In the genomic region with DNA sequence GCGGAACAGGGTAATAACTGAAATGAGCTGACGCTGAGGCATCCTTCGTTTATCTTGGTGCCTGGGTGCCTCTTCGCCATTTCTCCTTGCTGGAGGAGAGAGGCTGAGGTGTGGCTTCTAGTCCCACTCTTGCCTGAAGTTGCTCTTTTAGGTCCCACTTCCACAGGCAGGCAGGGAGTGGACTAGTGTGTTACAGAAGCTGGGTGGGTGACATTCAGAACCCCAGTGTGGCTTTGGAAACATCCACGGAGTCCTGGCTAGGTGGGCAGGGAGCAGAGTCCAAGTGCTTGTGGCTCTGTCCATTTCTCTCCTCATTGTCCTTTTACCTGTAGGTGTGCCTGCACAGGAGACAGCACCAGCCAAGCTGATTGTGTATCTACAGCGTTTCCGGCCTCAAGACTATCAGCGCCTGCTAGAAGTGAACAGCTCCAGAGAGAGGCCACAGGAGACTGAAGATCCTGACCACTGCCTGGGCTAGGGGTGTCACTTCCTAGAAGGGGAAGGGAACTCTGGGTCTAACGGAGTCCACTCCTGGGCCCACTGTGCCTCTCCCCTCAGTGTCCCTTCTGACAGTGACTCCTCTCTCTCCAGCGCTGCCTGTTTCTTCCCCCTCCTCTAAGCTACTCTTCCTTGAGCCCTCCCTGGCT, we compare ENCODE assay signal across 15 cellular contexts. TPM values are rescaled to one million over a fixed set of nuclear protein-coding genes. Genes with fewer than 3 reads are reported as not detected.
DNase-seq lines count a peak whose midpoint lies in the region; ATAC-seq, FAIRE-seq and TF ChIP-seq lines count a peak whose summit lies in the region.
"Had no signal": no experiment of that assay in that cellular context is flagged by ENCODE, and none has a peak within 500 bp of the region (broad histone marks: within the 10 kb centered on the region; RNA-seq: fewer than 3 reads in every experiment).

No MANE protein-coding gene starts in this region.

- in situ Hi-C loops in HepG2 (cut with HindIII; ENCODE audit: extremely low pct_ligation_motif_present, low pct_unique_long_range_greater_than_20kb): loop anchor here (5.0 kb wide), 2 partner anchors 76 to 236 kb away; partner anchors contain the start of gene PABPN1

- H3K27ac Mint-ChIP-seq in endodermal cell: peak overlapping the region; percentile 30

- peaks cover 36% of the 10 kb centered on the region for H3K36me3 Mint-ChIP-seq in endodermal cell (ENCODE audit: low read depth)

- H3K9ac ChIP-seq in HepG2 (ENCODE audit: insufficient read depth, low read depth, low read length) (no peak overlapping the region; the same call in 1 of the 2 replicates), endodermal cell (ENCODE audit: extremely low read depth, low read length, poor library complexity, severe bottlenecking) (no peak overlapping the region), smooth muscle cell (ENCODE audit: low read depth) (no peak overlapping the region)

- H3K36me3 ChIP-seq in HepG2 (replicated peaks in 1 of 2; ENCODE audit: control insufficient read depth in 1 of 2, insufficient read depth in 2 of 2, low read length in 2 of 2): peaks cover 34 to 44% of the 10 kb centered on the region in 2 experiments
- peaks cover 0 to 18% (median 0%) of the 10 kb centered on the region in 4 donors for H3K36me3 ChIP-seq in right lobe of liver
- peaks cover 56% of the 10 kb centered on the region for H3K36me3 ChIP-seq in endodermal cell (ENCODE audit: control insufficient read depth, insufficient read depth, low read length)
- no peaks in the 10 kb centered on the region for H3K36me3 ChIP-seq in smooth muscle cell (ENCODE audit: low read depth)
- H3K36me3 ChIP-seq: gastrocnemius medialis had no signal

- BruUV-seq in HepG2 (replicated peaks; lab: Mats Ljungman, UMichigan): no TSS peak

- H4K20me1 ChIP-seq in HepG2 (ENCODE audit: insufficient read depth, low read length) (peaks cover 13% of the 10 kb centered on the region; the same call in 1 of the 2 replicates), smooth muscle cell (ENCODE audit: low read depth) (no peaks in the 10 kb centered on the region)

- H3K4me3 ChIP-seq in HepG2 (replicated peaks in 1 of 3; ENCODE audit: insufficient read depth in 1 of 3, low read depth in 2 of 3, low read length in 3 of 3) (no peak overlapping the region), right lobe of liver (no peak overlapping the region), endodermal cell (ENCODE audit: low read length) (no peak overlapping the region), smooth muscle cell (no peak overlapping the region)
- H3K4me3 ChIP-seq: cardiac muscle cell, gastrocnemius medialis, mucosa of descending colon had no signal

- H3K79me2 ChIP-seq in HepG2 (ENCODE audit: insufficient read depth, low read length) (peaks cover 9% of the 10 kb centered on the region), smooth muscle cell (ENCODE audit: low read depth) (peaks cover 7% of the 10 kb centered on the region)

- no peak overlapping the region for H3K4me3 Mint-ChIP-seq in endodermal cell

- H3K9me3 ChIP-seq in HepG2 (ENCODE audit: low read length) (no peaks in the 10 kb centered on the region), right lobe of liver (no peaks in the 10 kb centered on the region), endodermal cell (ENCODE audit: control insufficient read depth, low read length) (no peaks in the 10 kb centered on the region), smooth muscle cell (replicated peaks; ENCODE audit: low read depth) (no peaks in the 10 kb centered on the region)
- H3K9me3 ChIP-seq: gastrocnemius medialis, mucosa of descending colon had no signal

- FAIRE-seq in HepG2 (lab: Jason Lieb, UNC): no peak
- FAIRE-seq: islet of Langerhans had no signal

- TF ChIP-seq CTCF in HepG2 (CRISPR knock-in tag; IDR thresholded peaks at IDR 0.05) (no peak), right lobe of liver (IDR thresholded peaks at IDR 0.05) (no peak), VCaP (conservative IDR thresholded peaks at IDR 0.05) (no peak), endodermal cell (conservative IDR thresholded peaks at IDR 0.05) (no peak), smooth muscle cell (IDR thresholded peaks at IDR 0.05; ENCODE audit: borderline replicate concordance, insufficient read depth, poor library complexity, severe bottlenecking) (no peak)

- CTCF ChIA-PET in HepG2 (lab: Yijun Ruan, JAX; ENCODE audit: low intra/inter-chr PET ratio, low total read pairs): interaction anchor here (0.7 to 10.9 kb wide), 6 partner anchors 9 to 230 kb away, joined by 3 to 275 read pairs (median 5); partner anchors contain the start of genes AP1G2 and NGDN

- POLR2A ChIA-PET in HepG2 (lab: Yijun Ruan, JAX): interaction anchor here (0.7 to 7.6 kb wide), 10 partner anchors 10 to 252 kb away, joined by 3 to 113 read pairs (median 6); partner anchors contain the start of genes AP1G2, BCL2L2, DHRS2 and PABPN1

- H3K4me2 ChIP-seq in HepG2 (ENCODE audit: low read depth, low read length): peak overlapping the region; percentile 10; the same call in 1 of the 2 replicates
- H3K4me2 ChIP-seq in smooth muscle cell: no peak overlapping the region

- intact Hi-C loops in HepG2 (cut with micrococcal nuclease; ENCODE audit: unreplicated experiment): loop anchor here (5.0 kb wide), 1 partner anchor 291 kb away; no protein-coding TSS in a partner anchor
- intact Hi-C loops in right lobe of liver (cut with DNase I): no loop called here
- intact Hi-C loops in left ventricle myocardium superior (cut with micrococcal nuclease): loop anchor here (5.0 kb wide), 1 partner anchor 81 kb away; no protein-coding TSS in a partner anchor
- intact Hi-C loops in Right ventricle myocardium inferior (cut with DNase I): loop anchor here (5.0 kb wide), 1 partner anchor 236 kb away; the partner anchor contains the start of gene PABPN1

- ATAC-seq in HepG2 (no peak), right lobe of liver (no peak), left ventricle myocardium superior (no peak), Right ventricle myocardium inferior (no peak)
- ATAC-seq: gastrocnemius medialis, mucosa of descending colon had no signal

- no peak for TF ChIP-seq EP300 in HepG2 (IDR thresholded peaks at IDR 0.05; ENCODE audit: low read depth in 2 of 2, low read length in 2 of 2)
- TF ChIP-seq EP300 in HepG2 (CRISPR knock-in tag; IDR thresholded peaks at IDR 0.05; ENCODE audit: borderline replicate concordance): peak; percentile 21; the same call in 1 of the 2 replicates

- no peaks in the 10 kb centered on the region; a peak in 1 of 5 replicates for H3K27me3 ChIP-seq in HepG2 (ENCODE audit: control insufficient read depth in 1 of 2, insufficient read depth in 2 of 2, low read length in 2 of 2)
- no peaks in the 10 kb centered on the region for H3K27me3 ChIP-seq in right lobe of liver
- no peaks in the 10 kb centered on the region for H3K27me3 ChIP-seq in endodermal cell (ENCODE audit: control insufficient read depth, insufficient read depth, low read length, poor library complexity, severe bottlenecking)
- no peaks in the 10 kb centered on the region for H3K27me3 ChIP-seq in smooth muscle cell (ENCODE audit: low read depth)
- H3K27me3 ChIP-seq: cardiac muscle cell, gastrocnemius medialis had no signal

- H3K27me3 Mint-ChIP-seq in endodermal cell (ENCODE audit: insufficient read depth): no peaks in the 10 kb centered on the region

- WGBS in HepG2 (ENCODE audit: low lambda C conversion rate): 87% methylated on average over 10 of the region's 10 CpGs
- 85% methylated on average over 5 of the region's 10 CpGs for WGBS in right lobe of liver (ENCODE audit: insufficient coverage, low coverage, low lambda C conversion rate, missing lambda C conversion rate)
- 91 to 93% methylated on average over 8 to 10 of the region's 10 CpGs for WGBS in endodermal cell (ENCODE audit: insufficient coverage in 1 of 2, insufficient read length in 1 of 2), 2 experiments
- WGBS in smooth muscle cell (ENCODE audit: low lambda C conversion rate): 93% methylated on average over 10 of the region's 10 CpGs

- H3K27ac ChIP-seq in HepG2 (ENCODE audit: extremely low read length, insufficient read depth, low read length) (peak overlapping the region; percentile 2), right lobe of liver (no peak overlapping the region), VCaP (peak overlapping the region; percentile 93; the same call in 1 of the 2 replicates), endodermal cell (ENCODE audit: low read depth, low read length) (no peak overlapping the region), smooth muscle cell (ENCODE audit: low read depth) (no peak overlapping the region)
- H3K27ac ChIP-seq: cardiac muscle cell had no signal

- TF ChIP-seq POLR2A in HepG2 (IDR thresholded peaks at IDR 0.05; ENCODE audit: insufficient read depth in 1 of 2, low read depth in 2 of 2, low read length in 2 of 2): no peak
- no peak for TF ChIP-seq POLR2A in right lobe of liver (IDR thresholded peaks at IDR 0.05)

- H3K4me1 ChIP-seq in HepG2 (ENCODE audit: insufficient read depth, low read length) (peaks cover 54% of the 10 kb centered on the region), right lobe of liver (peaks cover 0 to 17% (median 6%) of the 10 kb centered on the region in 4 donors), endodermal cell (ENCODE audit: control insufficient read depth, insufficient read depth, low read length) (no peaks in the 10 kb centered on the region), smooth muscle cell (ENCODE audit: low read depth) (peaks cover 10% of the 10 kb centered on the region)

- H3F3A ChIP-seq in smooth muscle cell (ENCODE audit: low read depth): peaks cover 3% of the 10 kb centered on the region

- DNase-seq in HepG2 (ENCODE audit: low spot score) (no peak), right lobe of liver (no peak), endodermal cell (no peak), smooth muscle cell (lab: John Stamatoyannopoulos, UW; ENCODE audit: unreplicated experiment) (no peak), EL (no peak), left ventricle myocardium superior (no peak), Right ventricle myocardium inferior (ENCODE audit: missing footprints) (no peak)
- DNase-seq: gastrocnemius medialis, mucosa of descending colon, NCI-H1694 treated with DMSO at 0.1 percent for 48 hours, Right ventricle myocardium superior had no signal

- H3K4me1 Mint-ChIP-seq in endodermal cell: peaks cover 13% of the 10 kb centered on the region

- TF ChIP-seq RAD21 in HepG2 (CRISPR knock-in tag; IDR thresholded peaks at IDR 0.05): no peak

- no peaks in the 10 kb centered on the region for H3K9me3 Mint-ChIP-seq in endodermal cell

- H2AFZ ChIP-seq in HepG2 (ENCODE audit: low read length) (no peak overlapping the region), smooth muscle cell (ENCODE audit: low read depth) (no peak overlapping the region)

RNA-seq across cellular contexts. Expression of gene THTPA, which starts 2.4 kb away (rescaled TPM):
- total RNA-seq in HepG2 (2016; rRNA removed; fragmentation: Illumina TruSeq; extraction: Trizol) (7.1 and 7.4 TPM in 2 replicates), right lobe of liver (10 to 100 TPM in 4 of 6 experiments, 1 to 10 TPM in 2; 8.2 to 15.0 (median 11.4) TPM), endodermal cell (10 to 100 TPM; 13.0 to 17.0 TPM), smooth muscle cell (5.7 and 10.2 TPM in 2 replicates), left ventricle myocardium superior (20.2 TPM), Right ventricle myocardium inferior (16.0 TPM)
- 6.0 and 6.1 TPM in 2 replicates for total RNA-seq in HepG2 (2016; cell fraction: cytosol; rRNA removed; fragmentation: Illumina TruSeq; extraction: Trizol; ENCODE audit: low read depth)
- total RNA-seq in HepG2 (2016; cell fraction: insoluble cytoplasmic fraction; rRNA removed; fragmentation: Illumina TruSeq; extraction: Trizol): 7.7 and 8.0 TPM in 2 replicates
- 12.8 and 13.3 TPM in 2 replicates for total RNA-seq in HepG2 (2016; cell fraction: membrane; rRNA removed; fragmentation: Illumina TruSeq; extraction: Trizol)
- total RNA-seq in HepG2 (2016; cell fraction: nucleus; rRNA removed; fragmentation: Illumina TruSeq; extraction: Trizol): 5.8 and 5.9 TPM in 2 replicates
- polyA plus RNA-seq in HepG2 (2011; rRNA removed) (8.2 and 8.7 TPM in 2 replicates), smooth muscle cell (6.1 and 7.3 TPM in 2 replicates)
- 3.6 and 5.0 TPM in 2 replicates for polyA plus RNA-seq in HepG2 (2011; cell fraction: cytosol; rRNA removed)
- polyA plus RNA-seq in HepG2 (2011; cell fraction: nucleus; rRNA removed): 11.3 and 17.7 TPM in 2 replicates
- polyA plus RNA-seq in HepG2 (2012): 3.9 and 4.2 TPM in 2 replicates
- polyA plus RNA-seq in HepG2 (2016; cell fraction: cytosol; fragmentation: Illumina TruSeq; extraction: Trizol; ENCODE audit: low read depth): 14.5 and 18.4 TPM in 2 replicates
- 11.7 and 13.4 TPM in 2 replicates for polyA plus RNA-seq in HepG2 (2016; cell fraction: insoluble cytoplasmic fraction; fragmentation: Illumina TruSeq; extraction: Trizol; ENCODE audit: low read depth)
- polyA plus RNA-seq in HepG2 (2016; cell fraction: membrane; fragmentation: Illumina TruSeq; extraction: Trizol; ENCODE audit: low read depth): 18.6 and 20.0 TPM in 2 replicates
- polyA plus RNA-seq in HepG2 (2016; cell fraction: nucleus; fragmentation: Illumina TruSeq; extraction: Trizol; ENCODE audit: insufficient read depth, low read depth): 11.0 and 11.3 TPM in 2 replicates
- polyA minus RNA-seq in HepG2 (2011; rRNA and poly(A)+ RNA removed; ENCODE audit: low replicate concordance): 10.0 and 22.9 TPM in 2 replicates
- polyA minus RNA-seq in HepG2 (2011; cell fraction: cytosol; rRNA and poly(A)+ RNA removed): 2.5 and 3.6 TPM in 2 replicates
- 6.8 and 7.2 TPM in 2 replicates for polyA minus RNA-seq in HepG2 (2011; cell fraction: nucleus; rRNA and poly(A)+ RNA removed)
- polyA plus RNA-seq in endodermal cell (2013, experiment 1 of 2): 17.3 TPM
- 15.7 TPM for polyA plus RNA-seq in endodermal cell (2013, experiment 2 of 2)

RNA-seq across cellular contexts. Expression of gene ZFHX2, which starts 6.9 kb away (rescaled TPM):
- 0.44 and 0.49 TPM in 2 replicates for total RNA-seq in HepG2 (2016; rRNA removed; fragmentation: Illumina TruSeq; extraction: Trizol)
- 0.81 and 0.88 TPM in 2 replicates for total RNA-seq in HepG2 (2016; cell fraction: cytosol; rRNA removed; fragmentation: Illumina TruSeq; extraction: Trizol; ENCODE audit: low read depth)
- total RNA-seq in HepG2 (2016; cell fraction: insoluble cytoplasmic fraction; rRNA removed; fragmentation: Illumina TruSeq; extraction: Trizol): 0.39 and 0.40 TPM in 2 replicates
- total RNA-seq in HepG2 (2016; cell fraction: membrane; rRNA removed; fragmentation: Illumina TruSeq; extraction: Trizol): 0.49 and 0.62 TPM in 2 replicates
- 0.78 and 1.1 TPM in 2 replicates for total RNA-seq in HepG2 (2016; cell fraction: nucleus; rRNA removed; fragmentation: Illumina TruSeq; extraction: Trizol)
- polyA plus RNA-seq in HepG2 (2011; rRNA removed): 0.17 and 0.24 TPM in 2 replicates
- polyA plus RNA-seq in HepG2 (2011; cell fraction: cytosol; rRNA removed): 0.04 and 0.22 TPM in 2 replicates
- 1.2 and 1.4 TPM in 2 replicates for polyA plus RNA-seq in HepG2 (2011; cell fraction: nucleus; rRNA removed)
- polyA plus RNA-seq in HepG2 (2012): 0.92 and 0.93 TPM in 2 replicates
- 0.29 TPM in 2 replicates for polyA plus RNA-seq in HepG2 (2016; cell fraction: cytosol; fragmentation: Illumina TruSeq; extraction: Trizol; ENCODE audit: low read depth)
- polyA plus RNA-seq in HepG2 (2016; cell fraction: insoluble cytoplasmic fraction; fragmentation: Illumina TruSeq; extraction: Trizol; ENCODE audit: low read depth): 0.53 and 0.73 TPM in 2 replicates
- polyA plus RNA-seq in HepG2 (2016; cell fraction: membrane; fragmentation: Illumina TruSeq; extraction: Trizol; ENCODE audit: low read depth): 0.19 and 0.22 TPM in 2 replicates
- 0.79 and 1.2 TPM in 2 replicates for polyA plus RNA-seq in HepG2 (2016; cell fraction: nucleus; fragmentation: Illumina TruSeq; extraction: Trizol; ENCODE audit: insufficient read depth, low read depth)
- 0.21 and 1.7 TPM in 2 replicates for polyA minus RNA-seq in HepG2 (2011; rRNA and poly(A)+ RNA removed; ENCODE audit: low replicate concordance)
- polyA minus RNA-seq in HepG2 (2011; cell fraction: cytosol; rRNA and poly(A)+ RNA removed): 0.26 and 1.6 TPM in 2 replicates
- polyA minus RNA-seq in HepG2 (2011; cell fraction: nucleus; rRNA and poly(A)+ RNA removed): 1.7 and 2.2 TPM in 2 replicates
- under 1 TPM; 0.33 to 0.83 (median 0.47) TPM for total RNA-seq in right lobe of liver
- 10 to 100 TPM; 12.8 to 15.4 TPM for total RNA-seq in endodermal cell
- polyA plus RNA-seq in endodermal cell (2013, experiment 1 of 2): 15.2 TPM
- 13.2 TPM for polyA plus RNA-seq in endodermal cell (2013, experiment 2 of 2)
- total RNA-seq in smooth muscle cell: 0.13 and 0.27 TPM in 2 replicates
- polyA plus RNA-seq in smooth muscle cell: 1.4 and 1.6 TPM in 2 replicates
- 1.0 TPM for total RNA-seq in left ventricle myocardium superior
- 0.60 TPM for total RNA-seq in Right ventricle myocardium inferior

RNA-seq across cellular contexts. Expression of gene AP1G2, which starts 9.1 kb away (rescaled TPM):
- total RNA-seq in HepG2 (2016; rRNA removed; fragmentation: Illumina TruSeq; extraction: Trizol) (39.4 and 96.9 TPM in 2 replicates), right lobe of liver (10 to 100 TPM; 13.6 to 25.9 (median 23.0) TPM), endodermal cell (100 to 1,000 TPM; 203 to 209 TPM), smooth muscle cell (45.4 and 59.3 TPM in 2 replicates), left ventricle myocardium superior (15.5 TPM), Right ventricle myocardium inferior (15.5 TPM)
- total RNA-seq in HepG2 (2016; cell fraction: cytosol; rRNA removed; fragmentation: Illumina TruSeq; extraction: Trizol; ENCODE audit: low read depth): 27.1 and 29.2 TPM in 2 replicates
- total RNA-seq in HepG2 (2016; cell fraction: insoluble cytoplasmic fraction; rRNA removed; fragmentation: Illumina TruSeq; extraction: Trizol): 43.1 and 100 TPM in 2 replicates
- 15.6 and 15.9 TPM in 2 replicates for total RNA-seq in HepG2 (2016; cell fraction: membrane; rRNA removed; fragmentation: Illumina TruSeq; extraction: Trizol)
- 143 and 149 TPM in 2 replicates for total RNA-seq in HepG2 (2016; cell fraction: nucleus; rRNA removed; fragmentation: Illumina TruSeq; extraction: Trizol)
- polyA plus RNA-seq in HepG2 (2011; rRNA removed) (611 and 685 TPM in 2 replicates), smooth muscle cell (62.4 and 109 TPM in 2 replicates)
- polyA plus RNA-seq in HepG2 (2011; cell fraction: cytosol; rRNA removed): 118 and 170 TPM in 2 replicates
- 4,733 and 5,679 TPM in 2 replicates for polyA plus RNA-seq in HepG2 (2011; cell fraction: nucleus; rRNA removed)
- 202 and 318 TPM in 2 replicates for polyA plus RNA-seq in HepG2 (2012)
- 12.6 and 13.8 TPM in 2 replicates for polyA plus RNA-seq in HepG2 (2016; cell fraction: cytosol; fragmentation: Illumina TruSeq; extraction: Trizol; ENCODE audit: low read depth)
- polyA plus RNA-seq in HepG2 (2016; cell fraction: insoluble cytoplasmic fraction; fragmentation: Illumina TruSeq; extraction: Trizol; ENCODE audit: low read depth): 49.4 and 63.1 TPM in 2 replicates
- polyA plus RNA-seq in HepG2 (2016; cell fraction: membrane; fragmentation: Illumina TruSeq; extraction: Trizol; ENCODE audit: low read depth): 18.9 and 19.4 TPM in 2 replicates
- 559 and 594 TPM in 2 replicates for polyA plus RNA-seq in HepG2 (2016; cell fraction: nucleus; fragmentation: Illumina TruSeq; extraction: Trizol; ENCODE audit: insufficient read depth, low read depth)
- 166 and 365 TPM in 2 replicates for polyA minus RNA-seq in HepG2 (2011; rRNA and poly(A)+ RNA removed; ENCODE audit: low replicate concordance)
- polyA minus RNA-seq in HepG2 (2011; cell fraction: cytosol; rRNA and poly(A)+ RNA removed): 55.5 and 58.2 TPM in 2 replicates
- polyA minus RNA-seq in HepG2 (2011; cell fraction: nucleus; rRNA and poly(A)+ RNA removed): 527 and 596 TPM in 2 replicates
- polyA plus RNA-seq in endodermal cell (2013, experiment 1 of 2): 85.8 TPM
- polyA plus RNA-seq in endodermal cell (2013, experiment 2 of 2): 69.8 TPM

RNA-seq across cellular contexts. Expression of gene JPH4, which starts 20.1 kb away (rescaled TPM):
- 0.14 and 0.22 TPM in 2 replicates for total RNA-seq in HepG2 (2016; rRNA removed; fragmentation: Illumina TruSeq; extraction: Trizol)
- total RNA-seq in HepG2 (2016; cell fraction: cytosol; rRNA removed; fragmentation: Illumina TruSeq; extraction: Trizol; ENCODE audit: low read depth): 0.10 TPM in 1 of 2 replicates, not detected in the other
- total RNA-seq in HepG2 (2016; cell fraction: insoluble cytoplasmic fraction; rRNA removed; fragmentation: Illumina TruSeq; extraction: Trizol): 0.13 and 0.15 TPM in 2 replicates
- 0.10 and 0.22 TPM in 2 replicates for total RNA-seq in HepG2 (2016; cell fraction: membrane; rRNA removed; fragmentation: Illumina TruSeq; extraction: Trizol)
- 0.12 and 0.44 TPM in 2 replicates for total RNA-seq in HepG2 (2016; cell fraction: nucleus; rRNA removed; fragmentation: Illumina TruSeq; extraction: Trizol)
- polyA plus RNA-seq in HepG2 (2011; rRNA removed): 0.08 and 0.16 TPM in 2 replicates
- polyA plus RNA-seq in HepG2 (2011; cell fraction: cytosol; rRNA removed): 0.15 and 0.18 TPM in 2 replicates
- 1.1 TPM in 2 replicates for polyA plus RNA-seq in HepG2 (2011; cell fraction: nucleus; rRNA removed)
- 0.16 and 0.54 TPM in 2 replicates for polyA plus RNA-seq in HepG2 (2012)
- polyA plus RNA-seq in HepG2 (2016; cell fraction: cytosol; fragmentation: Illumina TruSeq; extraction: Trizol; ENCODE audit: low read depth): 0.05 and 0.10 TPM in 2 replicates
- polyA plus RNA-seq in HepG2 (2016; cell fraction: insoluble cytoplasmic fraction; fragmentation: Illumina TruSeq; extraction: Trizol; ENCODE audit: low read depth): 0.22 and 0.33 TPM in 2 replicates
- 0.10 and 0.17 TPM in 2 replicates for polyA plus RNA-seq in HepG2 (2016; cell fraction: membrane; fragmentation: Illumina TruSeq; extraction: Trizol; ENCODE audit: low read depth)
- polyA plus RNA-seq in HepG2 (2016; cell fraction: nucleus; fragmentation: Illumina TruSeq; extraction: Trizol; ENCODE audit: insufficient read depth, low read depth): 0.42 and 0.55 TPM in 2 replicates
- polyA minus RNA-seq in HepG2 (2011; rRNA and poly(A)+ RNA removed; ENCODE audit: low replicate concordance): 0.18 TPM in 1 of 2 replicates, not detected in the other
- 0.35 TPM in 1 of 2 replicates, not detected in the other for polyA minus RNA-seq in HepG2 (2011; cell fraction: cytosol; rRNA and poly(A)+ RNA removed)
- polyA minus RNA-seq in HepG2 (2011; cell fraction: nucleus; rRNA and poly(A)+ RNA removed): 0.13 and 0.25 TPM in 2 replicates
- total RNA-seq in right lobe of liver: under 1 TPM in 3 of 6 experiments, not detected in 3; 0.07 to 0.20 (median 0.19) TPM
- under 1 TPM; 0.18 to 0.91 TPM for total RNA-seq in endodermal cell
- 13.1 TPM for polyA plus RNA-seq in endodermal cell (2013, experiment 1 of 2)
- polyA plus RNA-seq in endodermal cell (2013, experiment 2 of 2): 12.8 TPM
- 0.54 and 2.4 TPM in 2 replicates for total RNA-seq in smooth muscle cell
- polyA plus RNA-seq in smooth muscle cell: not detected in 2 replicates
- total RNA-seq in left ventricle myocardium superior: 0.22 TPM
- 0.24 TPM for total RNA-seq in Right ventricle myocardium inferior
- total RNA-seq: renal cortical epithelial cell had no signal

Comparison
In these comparisons a context has a peak if more than half of its experiments do, and no peak if none do; other contexts are left out.
1. H3K27ac ChIP-seq: peak in HepG2 (single experiment) and VCaP (single experiment); none in right lobe of liver (0 of 3), endodermal cell (single experiment) and smooth muscle cell (single experiment).
2. intact Hi-C loops: an anchor here in HepG2 (5.0 kb wide), left ventricle myocardium superior (5.0 kb wide) and Right ventricle myocardium inferior (5.0 kb wide); none called in right lobe of liver.